ENCODE assay signal across 22 cellular contexts in the genomic region with DNA sequence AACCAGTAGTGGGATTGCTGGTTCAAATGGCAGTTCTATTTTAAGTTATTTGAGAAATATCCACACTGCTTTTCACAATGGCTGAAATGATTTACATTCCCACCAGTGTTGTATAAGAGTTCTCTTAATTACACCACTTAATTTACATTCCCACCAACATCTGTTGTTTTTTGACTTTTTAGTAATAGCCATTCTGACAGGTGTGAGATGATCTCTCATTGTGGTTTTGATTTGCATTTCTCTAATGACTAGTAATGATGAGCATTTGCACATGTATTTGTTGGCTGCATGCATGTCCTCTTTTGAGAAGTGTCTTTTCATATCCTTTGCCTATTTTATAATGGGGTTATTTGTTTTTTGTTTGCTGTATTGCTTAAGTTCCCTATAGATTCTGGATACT.
DNase-seq lines count a peak whose midpoint lies in the region; ATAC-seq and FAIRE-seq lines count a peak whose summit lies in the region.
"Had no signal": no experiment of that assay in that cellular context is flagged by ENCODE, and none has a peak within 500 bp of the region (broad histone marks: within the 10 kb centered on the region; RNA-seq: fewer than 3 reads in every experiment).

No MANE protein-coding gene starts in this region.

- peak; percentile 5 to 78 for DNase-seq in NCI-H524 (lab: John Stamatoyannopoulos, UW)
- DNase-seq in islet precursor cell, result no peak
- DNase-seq in Ammon's horn (ENCODE audit: low spot score), result no peak
- DNase-seq in SK-N-DZ (ENCODE audit: low spot score), result no peak
- no peak for DNase-seq in urothelium cell line (ENCODE audit: low spot score)
- DNase-seq: CD8-positive, alpha-beta T cell; DMS79 treated with DMSO at 0.1 percent for 48 hours; GDM1; H7; NCI-H1105 treated with DMSO at 0.1 percent for 48 hours; NCI-H187 treated with DMSO at 0.1 percent for 48 hours; NCI-H2171 treated with DMSO at 0.1 percent for 48 hours; NCI-H510A treated with DMSO at 0.1 percent for 48 hours; PC-3; SK-N-SH; T-helper 1 cell had no signal

- peak; percentile 69 for ATAC-seq in GM19023 (IDR thresholded peaks at IDR 0.05; ENCODE audit: unreplicated experiment)
- peak; percentile 72 for ATAC-seq in HG02798 (IDR thresholded peaks at IDR 0.05; ENCODE audit: poor library complexity, unreplicated experiment)
- ATAC-seq: CD8-positive, alpha-beta T cell; HepG2; PC-3; Right ventricle myocardium inferior had no signal

- no peak for FAIRE-seq in urothelium cell line (lab: Jason Lieb, UNC)
- FAIRE-seq: D721Med, GM19239, HepG2 had no signal

Comparison
In these comparisons a context has a peak if more than half of its experiments do, and no peak if none do; other contexts are left out.
1. DNase-seq: peak in NCI-H524 (2 of 2); none in islet precursor cell (single experiment), Ammon's horn (single experiment), SK-N-DZ (single experiment) and urothelium cell line (single experiment).